Comparison of ENCODE assay signal across 18 cellular contexts in genomic region chr9:115850548-115851304, GRCh38.
DNase-seq lines count a peak whose midpoint lies in the region; ATAC-seq and TF ChIP-seq lines count a peak whose summit lies in the region.
"Had no signal": no experiment of that assay in that cellular context is flagged by ENCODE, and none has a peak within 500 bp of the region (broad histone marks: within the 10 kb centered on the region; RNA-seq: fewer than 3 reads in every experiment).

No MANE protein-coding gene starts in this region.

- peaks cover 4% of the 10 kb centered on the region for H3K4me1 Mint-ChIP-seq in endodermal cell

- H3K36me3 ChIP-seq in SJSA1 = no peaks in the 10 kb centered on the region
- no peaks in the 10 kb centered on the region for H3K36me3 ChIP-seq in fibroblast of lung (ENCODE audit: control insufficient read depth, insufficient read depth, low read length)
- no peaks in the 10 kb centered on the region for H3K36me3 ChIP-seq in endodermal cell (ENCODE audit: control insufficient read depth, insufficient read depth, low read length)
- H3K36me3 ChIP-seq: lower lobe of right lung, vagina had no signal

- H3K9me3 ChIP-seq in SJSA1 (replicated peaks) (no peaks in the 10 kb centered on the region), fibroblast of lung (ENCODE audit: control insufficient read depth, insufficient read depth, low read depth, low read length) (no peaks in the 10 kb centered on the region), endodermal cell (ENCODE audit: control insufficient read depth, low read length) (no peaks in the 10 kb centered on the region)
- H3K9me3 ChIP-seq: lower lobe of right lung, vagina had no signal

- peaks cover 30% of the 10 kb centered on the region for H3K4me1 ChIP-seq in SJSA1 (replicated peaks)
- H3K4me1 ChIP-seq in fibroblast of lung (ENCODE audit: control insufficient read depth, extremely low read depth, insufficient read depth, low read length) = peaks cover under 1% of the 10 kb centered on the region
- H3K4me1 ChIP-seq in endodermal cell (ENCODE audit: control insufficient read depth, insufficient read depth, low read length) = peaks cover 3% of the 10 kb centered on the region
- H3K4me1 ChIP-seq: lower lobe of right lung, vagina had no signal

- ATAC-seq in HG03442 (IDR thresholded peaks at IDR 0.05; ENCODE audit: unreplicated experiment) (no peak), GM21526 (IDR thresholded peaks at IDR 0.05; ENCODE audit: low FRiP score, unreplicated experiment) (no peak), HG03469 (IDR thresholded peaks at IDR 0.05; ENCODE audit: unreplicated experiment) (no peak)
- ATAC-seq: activated CD8-positive, alpha-beta T cell treated with anti-CD3 and anti-CD28 coated beads for 36 hours; lower lobe of right lung; stimulated activated naive CD8-positive, alpha-beta T cell treated with anti-CD3 and anti-CD28 coated beads, Interleukin-15, Interleukin-2, amounts not matched to agents 100 U/mL and 50 U/mL, for 24 hours had no signal

- H3K4me2 ChIP-seq in fibroblast of lung (ENCODE audit: extremely low read depth, insufficient read depth, low read length) = peak overlapping the region; percentile 11

- no peak overlapping the region for H3K4me3 Mint-ChIP-seq in endodermal cell
- H3K4me3 Mint-ChIP-seq: activated CD8-positive, alpha-beta T cell treated with anti-CD3 and anti-CD28 coated beads for 36 hours; CD4-positive, alpha-beta T cell had no signal

- H2AFZ ChIP-seq in fibroblast of lung (ENCODE audit: low read length) = no peak overlapping the region

- no peaks in the 10 kb centered on the region for H3K27me3 Mint-ChIP-seq in endodermal cell (ENCODE audit: insufficient read depth)
- H3K27me3 Mint-ChIP-seq: activated CD8-positive, alpha-beta T cell treated with anti-CD3 and anti-CD28 coated beads for 36 hours; CD4-positive, alpha-beta T cell had no signal

- H4K20me1 ChIP-seq in fibroblast of lung (ENCODE audit: control insufficient read depth, extremely low read depth, insufficient read depth, low read length) = no peaks in the 10 kb centered on the region

- no peaks in the 10 kb centered on the region for H3K9me3 Mint-ChIP-seq in endodermal cell
- H3K9me3 Mint-ChIP-seq: activated T-helper 2 cell treated with anti-CD3 and anti-CD28 coated beads, Interferon-gamma antibody, Interleukin-2, Interleukin-4, amounts not matched to agents 10 μg/mL and 5 μg/mL and 100 μg/mL, durations not matched to agents 14 hours and 24 hours and 36 hours had no signal

- no peak overlapping the region for H3K27ac Mint-ChIP-seq in endodermal cell
- H3K27ac Mint-ChIP-seq: activated CD8-positive, alpha-beta T cell treated with anti-CD3 and anti-CD28 coated beads for 36 hours; activated T-helper 2 cell treated with anti-CD3 and anti-CD28 coated beads, Interferon-gamma antibody, Interleukin-2, Interleukin-4, amounts not matched to agents 10 μg/mL and 5 μg/mL and 100 μg/mL, durations not matched to agents 14 hours and 24 hours and 36 hours; CD4-positive, alpha-beta T cell had no signal

- no peaks in the 10 kb centered on the region for H3K79me2 ChIP-seq in fibroblast of lung (ENCODE audit: control insufficient read depth, insufficient read depth, low read length)

- H3K9ac ChIP-seq in fibroblast of lung (ENCODE audit: insufficient read depth, low read length) = no peak overlapping the region
- H3K9ac ChIP-seq in endodermal cell (ENCODE audit: extremely low read depth, low read length, poor library complexity, severe bottlenecking) = no peak overlapping the region

- no peak for TF ChIP-seq CTCF in fibroblast of lung (conservative IDR thresholded peaks at IDR 0.05 in 1 of 2, IDR thresholded peaks at IDR 0.05 in 1 of 2; ENCODE audit: low read depth in 1 of 2, low read length in 2 of 2)
- no peak for TF ChIP-seq CTCF in endodermal cell (conservative IDR thresholded peaks at IDR 0.05)

- H3K27ac ChIP-seq in SJSA1 (peak overlapping the region; percentile 18; the same call in 1 of the 2 replicates), fibroblast of lung (ENCODE audit: insufficient read depth, low read length) (no peak overlapping the region), endodermal cell (ENCODE audit: low read depth, low read length) (no peak overlapping the region)
- H3K27ac ChIP-seq: lower lobe of right lung, vagina had no signal

- DNase-seq in GM03348 (ENCODE audit: low spot score) = peak; percentile 68
- DNase-seq in SJSA1 (ENCODE audit: low read depth in 1 of 2, low spot score in 2 of 2) = peak in 1 of 2 experiments; percentile 59
- peak; percentile 81 to 82 for DNase-seq in fibroblast of lung (ENCODE audit: low read depth in 2 of 2)
- peak; percentile 81 for DNase-seq in renal cortical epithelial cell (ENCODE audit: low read depth)
- no peak for DNase-seq in endodermal cell
- DNase-seq: activated CD8-positive, alpha-beta T cell treated with anti-CD3 and anti-CD28 coated beads for 36 hours; CD4-positive, alpha-beta T cell; GF-D8; lower lobe of right lung; NCI-H2081; NCI-H82; SHP77; stimulated activated naive CD8-positive, alpha-beta T cell treated with anti-CD3 and anti-CD28 coated beads, Interleukin-15, Interleukin-2, amounts not matched to agents 100 U/mL and 50 U/mL, for 24 hours had no signal

- H3K27me3 ChIP-seq in SJSA1 (replicated peaks) (no peaks in the 10 kb centered on the region), fibroblast of lung (ENCODE audit: control insufficient read depth, insufficient read depth, low read length) (no peaks in the 10 kb centered on the region), endodermal cell (ENCODE audit: control insufficient read depth, insufficient read depth, low read length, poor library complexity, severe bottlenecking) (no peaks in the 10 kb centered on the region)
- H3K27me3 ChIP-seq: vagina had no signal

- no peaks in the 10 kb centered on the region for H3K36me3 Mint-ChIP-seq in endodermal cell (ENCODE audit: low read depth)

- no peak overlapping the region for H3K4me3 ChIP-seq in SJSA1
- H3K4me3 ChIP-seq in fibroblast of lung (replicated peaks in 1 of 4; ENCODE audit: control extremely low read depth in 1 of 4, insufficient read depth in 1 of 4, low read depth in 3 of 4, low read length in 4 of 4) = no peak overlapping the region
- H3K4me3 ChIP-seq in endodermal cell (ENCODE audit: low read length) = no peak overlapping the region
- H3K4me3 ChIP-seq: lower lobe of right lung, vagina had no signal

- 77% methylated on average over 1 of the region's 1 CpG; no CpG with 5 or more reads in 1 of the 2 experiments for WGBS in endodermal cell (ENCODE audit: insufficient coverage in 1 of 2, insufficient read length in 1 of 2), 2 experiments
